ENCODE assay signal across 8 cellular contexts in genomic region chr5:96957125-96958041, GRCh38. TPM values are rescaled to one million over a fixed set of nuclear protein-coding genes. Genes with fewer than 3 reads are reported as not detected.
DNase-seq lines count a peak whose midpoint lies in the region; ATAC-seq and TF ChIP-seq lines count a peak whose summit lies in the region.

No MANE protein-coding gene starts in this region.

- no peaks in the 10 kb centered on the region for H3K36me3 ChIP-seq in esophagus muscularis mucosa
- no peaks in the 10 kb centered on the region for H3K36me3 ChIP-seq in trophoblast cell (ENCODE audit: control insufficient read depth in 1 of 2, insufficient read depth in 2 of 2, low read length in 2 of 2)

- DNase-seq in activated T-cell treated with anti-CD3 and anti-CD28 coated beads, Interleukin-2, amount 50 U/mL, for 24 hours: no peak
- no peak for DNase-seq in activated T-cell treated with anti-CD3 and anti-CD28 coated beads for 4 hours
- no peak for DNase-seq in T-helper 17 cell
- DNase-seq in esophagus muscularis mucosa (ENCODE audit: extremely low spot score): no peak
- no peak for DNase-seq in trophoblast cell
- no peak for DNase-seq in nucleus accumbens (lab: John Stamatoyannopoulos, UW)

- peaks cover 80% of the 10 kb centered on the region for H3K4me1 Mint-ChIP-seq in activated T-cell treated with anti-CD3 and anti-CD28 coated beads, Interleukin-2, amount 50 U/mL, for 24 hours (ENCODE audit: low read depth)
- peaks cover 47% of the 10 kb centered on the region for H3K4me1 Mint-ChIP-seq in T-helper 17 cell
- peaks cover 64% of the 10 kb centered on the region for H3K4me1 Mint-ChIP-seq in stimulated activated memory B cell treated with anti-CD40 and anti-IgM and Interleukin-4, amounts not matched to agents 10 μg/mL and 1 μg/mL and 100 μg/mL, for 72 hours

- H3K79me1 ChIP-seq in trophoblast cell (ENCODE audit: low read length): no peaks in the 10 kb centered on the region

- no peak overlapping the region for H3K9ac ChIP-seq in trophoblast cell (ENCODE audit: low read length)

- H3K18ac ChIP-seq in trophoblast cell (ENCODE audit: low read length): no peak overlapping the region

- ATAC-seq in HG02798 (IDR thresholded peaks at IDR 0.05; ENCODE audit: poor library complexity, unreplicated experiment) (peak; percentile 52), T-helper 17 cell (peak; percentile 35)
- peak; percentile 71 for ATAC-seq in stimulated activated memory B cell treated with anti-CD40 and anti-IgM and Interleukin-4, amounts not matched to agents 10 μg/mL and 1 μg/mL and 100 μg/mL, for 72 hours

- H4K12ac ChIP-seq in trophoblast cell (ENCODE audit: low read depth, low read length): no peak overlapping the region

- H3K9me3 Mint-ChIP-seq in activated T-cell treated with anti-CD3 and anti-CD28 coated beads, Interleukin-2, amount 50 U/mL, for 24 hours: no peaks in the 10 kb centered on the region
- H3K9me3 Mint-ChIP-seq in stimulated activated memory B cell treated with anti-CD40 and anti-IgM and Interleukin-4, amounts not matched to agents 10 μg/mL and 1 μg/mL and 100 μg/mL, for 72 hours: no peaks in the 10 kb centered on the region

- H2BK12ac ChIP-seq in trophoblast cell (ENCODE audit: low read length): no peak overlapping the region

- TF ChIP-seq POLR2A in esophagus muscularis mucosa (IDR thresholded peaks at IDR 0.05; ENCODE audit: low read depth): no peak

- H3K23ac ChIP-seq in trophoblast cell (ENCODE audit: low read length): no peak overlapping the region

- H2AFZ ChIP-seq in trophoblast cell (ENCODE audit: insufficient read depth, low read length, poor library complexity): no peak overlapping the region

- intact Hi-C loops in esophagus muscularis mucosa (cut with DNase I): no loop called here

- no peaks in the 10 kb centered on the region for H3K9me3 ChIP-seq in T-helper 17 cell (ENCODE audit: control insufficient read depth, low read length, poor library complexity, severe bottlenecking)
- no peaks in the 10 kb centered on the region for H3K9me3 ChIP-seq in esophagus muscularis mucosa
- H3K9me3 ChIP-seq in trophoblast cell (ENCODE audit: insufficient read depth, low read depth, low read length): no peaks in the 10 kb centered on the region

- H2BK120ac ChIP-seq in trophoblast cell (ENCODE audit: insufficient read depth, low read length, poor library complexity): no peak overlapping the region

- peaks cover 26 to 38% (median 31%) of the 10 kb centered on the region in 4 donors for H3K4me1 ChIP-seq in esophagus muscularis mucosa
- peaks cover 2 to 5% of the 10 kb centered on the region in 2 experiments for H3K4me1 ChIP-seq in trophoblast cell (ENCODE audit: control insufficient read depth in 1 of 2, insufficient read depth in 2 of 2, low read length in 2 of 2)

- no peak overlapping the region for H3K27ac ChIP-seq in esophagus muscularis mucosa (replicated peaks in 1 of 4)
- H3K27ac ChIP-seq in trophoblast cell (ENCODE audit: low read depth, low read length): no peak overlapping the region

- H3K14ac ChIP-seq in trophoblast cell (ENCODE audit: low read length): no peak overlapping the region

- H4K91ac ChIP-seq in trophoblast cell (ENCODE audit: low read depth, low read length): no peak overlapping the region

- H3K79me2 ChIP-seq in trophoblast cell (ENCODE audit: control insufficient read depth, insufficient read depth, low read length, poor library complexity): no peaks in the 10 kb centered on the region

- H3K4me3 ChIP-seq in esophagus muscularis mucosa: no peak overlapping the region
- H3K4me3 ChIP-seq in trophoblast cell (ENCODE audit: low read depth, low read length): no peak overlapping the region

- 87% methylated on average over 4 of the region's 4 CpGs for WGBS in esophagus muscularis mucosa
- no CpG with 5 or more reads among the region's 4 CpGs for WGBS in trophoblast cell (ENCODE audit: extremely low coverage, insufficient coverage, insufficient read length)

- H2AK5ac ChIP-seq in trophoblast cell (ENCODE audit: low read length): no peak overlapping the region

- TF ChIP-seq EP300 in esophagus muscularis mucosa (IDR thresholded peaks at IDR 0.05): no peak

- no peak overlapping the region for H4K8ac ChIP-seq in trophoblast cell (ENCODE audit: low read depth, low read length)

- no peak for TF ChIP-seq CTCF in esophagus muscularis mucosa (IDR thresholded peaks at IDR 0.05)

- H3K4me2 ChIP-seq in trophoblast cell (ENCODE audit: low read length): no peak overlapping the region

- H3K27ac Mint-ChIP-seq in activated T-cell treated with anti-CD3 and anti-CD28 coated beads, Interleukin-2, amount 50 U/mL, for 24 hours: peak overlapping the region; percentile 92
- H3K27ac Mint-ChIP-seq in T-helper 17 cell: peak overlapping the region; percentile 95
- peak overlapping the region; percentile 88 for H3K27ac Mint-ChIP-seq in stimulated activated memory B cell treated with anti-CD40 and anti-IgM and Interleukin-4, amounts not matched to agents 10 μg/mL and 1 μg/mL and 100 μg/mL, for 72 hours

- H3K4me3 Mint-ChIP-seq in activated T-cell treated with anti-CD3 and anti-CD28 coated beads, Interleukin-2, amount 50 U/mL, for 24 hours: peak overlapping the region; percentile 67
- peak overlapping the region; percentile 85 for H3K4me3 Mint-ChIP-seq in T-helper 17 cell
- peak overlapping the region; percentile 71 for H3K4me3 Mint-ChIP-seq in stimulated activated memory B cell treated with anti-CD40 and anti-IgM and Interleukin-4, amounts not matched to agents 10 μg/mL and 1 μg/mL and 100 μg/mL, for 72 hours

- no peaks in the 10 kb centered on the region for H3K27me3 ChIP-seq in esophagus muscularis mucosa
- H3K27me3 ChIP-seq in trophoblast cell (ENCODE audit: insufficient read depth, low read length): no peaks in the 10 kb centered on the region

- no peak overlapping the region for H3K4ac ChIP-seq in trophoblast cell (ENCODE audit: low read depth, low read length)

- H3K27me3 Mint-ChIP-seq in activated T-cell treated with anti-CD3 and anti-CD28 coated beads, Interleukin-2, amount 50 U/mL, for 24 hours: no peaks in the 10 kb centered on the region
- no peaks in the 10 kb centered on the region for H3K27me3 Mint-ChIP-seq in T-helper 17 cell
- H3K27me3 Mint-ChIP-seq in stimulated activated memory B cell treated with anti-CD40 and anti-IgM and Interleukin-4, amounts not matched to agents 10 μg/mL and 1 μg/mL and 100 μg/mL, for 72 hours: no peaks in the 10 kb centered on the region

- H2BK5ac ChIP-seq in trophoblast cell (ENCODE audit: low read depth, low read length, poor library complexity): no peak overlapping the region

- peaks cover 15% of the 10 kb centered on the region for H3K36me3 Mint-ChIP-seq in activated T-cell treated with anti-CD3 and anti-CD28 coated beads, Interleukin-2, amount 50 U/mL, for 24 hours (ENCODE audit: low read depth)
- no peaks in the 10 kb centered on the region for H3K36me3 Mint-ChIP-seq in T-helper 17 cell (ENCODE audit: low read depth)
- peaks cover 7% of the 10 kb centered on the region for H3K36me3 Mint-ChIP-seq in stimulated activated memory B cell treated with anti-CD40 and anti-IgM and Interleukin-4, amounts not matched to agents 10 μg/mL and 1 μg/mL and 100 μg/mL, for 72 hours

RNA-seq across cellular contexts. Expression of gene LNPEP, which starts 21.5 kb away (rescaled TPM):
- 10 to 100 TPM; 72.4 to 80.7 TPM for total RNA-seq in T-helper 17 cell
- 10 to 100 TPM; 55.2 to 80.2 (median 65.6) TPM for total RNA-seq in esophagus muscularis mucosa
- polyA plus RNA-seq in trophoblast cell (2013): 4.7 TPM in 2 replicates
